ENCODE assay signal across 16 cellular contexts in genomic region chr15:78083687-78084358, GRCh38. TPM values are rescaled to one million over a fixed set of nuclear protein-coding genes. Genes with fewer than 3 reads are reported as not detected.
A peak's percentile ranks its signal among the peaks of the same experiment; 100 is the strongest.
DNase-seq lines count a peak whose midpoint lies in the region; ATAC-seq and TF ChIP-seq lines count a peak whose summit lies in the region.
"Had no signal": no experiment of that assay in that cellular context is flagged by ENCODE, and none has a peak within 500 bp of the region (broad histone marks: within the 10 kb centered on the region; RNA-seq: fewer than 3 reads in every experiment).

No MANE protein-coding gene starts in this region.

- no peak overlapping the region for H2BK5ac ChIP-seq in IMR-90 (ENCODE audit: low read depth, low read length, poor library complexity, severe bottlenecking)

- no peak overlapping the region for H3K4ac ChIP-seq in IMR-90 (ENCODE audit: low read depth, low read length)

- POLR2A ChIA-PET in IMR-90 (lab: Charles Lee; ENCODE audit: unreplicated experiment) = interaction anchor here (0.6 kb wide), 1 partner anchor 10 kb away, joined by 3 read pairs; no protein-coding TSS in a partner anchor

- no peak for TF ChIP-seq RAD21 in IMR-90 (IDR thresholded peaks at IDR 0.05; ENCODE audit: low read length)

- no peak overlapping the region for H3K4me2 ChIP-seq in IMR-90 (ENCODE audit: low read depth, low read length)

- TF ChIP-seq CTCF in GM12865 (IDR thresholded peaks at IDR 0.05; ENCODE audit: insufficient read depth, low read depth, low read length, missing control alignments) = no peak
- TF ChIP-seq CTCF in IMR-90 (conservative IDR thresholded peaks at IDR 0.05; ENCODE audit: low read depth, low read length) = no peak

- no peak overlapping the region for H3K27ac ChIP-seq in IMR-90 (ENCODE audit: insufficient read depth, low read length)
- H3K27ac ChIP-seq: RWPE1 had no signal

- H3K4me3 ChIP-seq in GM12865 (ENCODE audit: low read depth, low read length) (no peak overlapping the region), IMR-90 (ENCODE audit: insufficient read depth, low read depth, low read length) (no peak overlapping the region)

- no peak for TF ChIP-seq POLR2A in IMR-90 (IDR thresholded peaks at IDR 0.05; ENCODE audit: low read depth, low read length)

- dilution Hi-C loops in IMR-90 (cut with HindIII; ENCODE audit: low sequenced_read_pairs, unreplicated experiment) = no loop called here

- 67% methylated on average over 1 of the region's 5 CpGs; no CpG with 5 or more reads in 1 of the 2 experiments for WGBS in IMR-90 (ENCODE audit: extremely low coverage in 2 of 2, insufficient read length in 1 of 2), 2 experiments

- H3K4me1 ChIP-seq in IMR-90 (ENCODE audit: control insufficient read depth, insufficient read depth, low read length) = peaks cover 27% of the 10 kb centered on the region

- no peak overlapping the region for H3K14ac ChIP-seq in IMR-90 (replicated peaks; ENCODE audit: low read depth, low read length)

- no peaks in the 10 kb centered on the region; the same call in 1 of the 2 replicates for H4K20me1 ChIP-seq in IMR-90 (ENCODE audit: insufficient read depth, low read length)

- no peak overlapping the region; the same call in 1 of the 2 replicates for H4K91ac ChIP-seq in IMR-90 (ENCODE audit: insufficient read depth, low read depth, low read length)

- H3K27me3 ChIP-seq in IMR-90 (ENCODE audit: control insufficient read depth, insufficient read depth, low read length) = no peaks in the 10 kb centered on the region; the same call in 1 of the 2 replicates

- H3K23ac ChIP-seq in IMR-90 (ENCODE audit: low read depth, low read length) = no peak overlapping the region

- no peak overlapping the region for H2AFZ ChIP-seq in IMR-90 (replicated peaks; ENCODE audit: low read length, poor library complexity)

- peak overlapping the region; percentile 49 for H2AK5ac ChIP-seq in IMR-90 (ENCODE audit: low read depth, low read length)

- H4K8ac ChIP-seq in IMR-90 (ENCODE audit: low read depth in 2 of 2, low read length in 2 of 2) = no peak overlapping the region

- H2AK9ac ChIP-seq in IMR-90 (replicated peaks; ENCODE audit: low read depth, low read length, poor library complexity) = no peak overlapping the region

- no peaks in the 10 kb centered on the region for H3K9me3 ChIP-seq in IMR-90 (ENCODE audit: control insufficient read depth, insufficient read depth, low read length)

- peak overlapping the region; percentile 26 for H2BK120ac ChIP-seq in IMR-90 (ENCODE audit: low read depth, low read length)

- peaks cover 22% of the 10 kb centered on the region for H3K9me1 ChIP-seq in IMR-90 (ENCODE audit: insufficient read depth, low read length)

- CTCF ChIA-PET in IMR-90 (lab: Yijun Ruan, JAX) = interaction anchor here (0.6 to 0.8 kb wide), 2 partner anchors 11 to 116 kb away, joined by 3 to 4 read pairs; no protein-coding TSS in a partner anchor

- no peak overlapping the region; the same call in 1 of the 2 replicates for H3K18ac ChIP-seq in IMR-90 (ENCODE audit: low read depth, low read length)

- ATAC-seq in GM19324 (IDR thresholded peaks at IDR 0.05; ENCODE audit: low FRiP score, unreplicated experiment) (peak; percentile 83), IMR-90 (ENCODE audit: low read depth) (no peak), left lobe of liver (peak; percentile 29)

- H3K79me1 ChIP-seq in IMR-90 (ENCODE audit: low read depth in 1 of 2, low read length in 2 of 2) = no peaks in the 10 kb centered on the region

- H3K36me3 ChIP-seq in IMR-90 (ENCODE audit: control insufficient read depth, insufficient read depth, low read length) = no peaks in the 10 kb centered on the region

- DNase-seq in GM12865 (ENCODE audit: low read depth) = peak; percentile 57
- DNase-seq in IMR-90 = no peak
- no peak for DNase-seq in left lobe of liver (ENCODE audit: low spot score)
- DNase-seq in islet precursor cell = no peak
- no peak for DNase-seq in AG08396 (ENCODE audit: low spot score)
- no peak for DNase-seq in GDM1 (lab: John Stamatoyannopoulos, UW)
- no peak for DNase-seq in middle frontal gyrus (ENCODE audit: extremely low spot score, low spot score)
- DNase-seq: activated T-cell treated with anti-CD3 and anti-CD28 coated beads for 4 hours; NCI-H1092 treated with DMSO at 0.1 percent for 48 hours; stimulated activated CD4-positive, alpha-beta T cell treated with anti-CD3 and anti-CD28 coated beads, Interleukin-2, amount 100 ng/mL, for 48 hours had no signal

- H4K5ac ChIP-seq in IMR-90 (ENCODE audit: low read depth, low read length) = no peak overlapping the region

- intact Hi-C loops in IMR-90 (cut with micrococcal nuclease) = no loop called here

- H3K9ac ChIP-seq in IMR-90 (ENCODE audit: low read depth, low read length) = no peak overlapping the region

- BruUV-seq in IMR-90 (replicated peaks; lab: Mats Ljungman, UMichigan) = no TSS peak

- H2BK20ac ChIP-seq in IMR-90 (ENCODE audit: low read depth, low read length) = peak overlapping the region; percentile 5; the same call in 1 of the 2 replicates

- no peak overlapping the region for H3K56ac ChIP-seq in IMR-90 (ENCODE audit: extremely low read depth, insufficient read depth, low read length)

- no peak overlapping the region; the same call in 2 of the 3 replicates for H2BK15ac ChIP-seq in IMR-90 (ENCODE audit: low read depth, low read length)

- in situ Hi-C loops in IMR-90 (cut with MboI; ENCODE audit: low sequenced_read_pairs) = no loop called here

TF ChIP-seq in IMR-90, 13 proteins besides CTCF, POLR2A, EP300 and RAD21:
- TF ChIP-seq CEBPB (IDR thresholded peaks at IDR 0.05; ENCODE audit: low read depth, low read length) = no peak
- no peak for TF ChIP-seq RFX5 (IDR thresholded peaks at IDR 0.05; ENCODE audit: low read depth, low read length)
- no peak for TF ChIP-seq NFE2L2 (IDR thresholded peaks at IDR 0.05; ENCODE audit: low read depth, low read length)
- no peak for TF ChIP-seq RCOR1 (IDR thresholded peaks at IDR 0.05; ENCODE audit: insufficient replicate concordance, low read length)
- no peak for TF ChIP-seq MAZ (IDR thresholded peaks at IDR 0.05; ENCODE audit: borderline replicate concordance, low read depth, low read length)
- no peak for TF ChIP-seq CHD1 (IDR thresholded peaks at IDR 0.05; ENCODE audit: low read depth, low read length)
- no peak for TF ChIP-seq USF2 (IDR thresholded peaks at IDR 0.05; ENCODE audit: low read depth, low read length)
- TF ChIP-seq MAFK (IDR thresholded peaks at IDR 0.05; ENCODE audit: low read depth, low read length) = no peak
TF ChIP-seq in IMR-90: peak in this region for 0.

RNA-seq across cellular contexts. Expression of gene TBC1D2B, which starts 6.3 kb away (rescaled TPM):
- 17.7 and 17.8 TPM in 2 replicates for total RNA-seq in IMR-90 (2012; rRNA removed)
- 22.8 and 28.3 TPM in 2 replicates for polyA plus RNA-seq in IMR-90 (2012; rRNA removed)
- polyA plus RNA-seq in IMR-90 (2012; cell fraction: cytosol; rRNA removed) = 13.0 and 22.1 TPM in 2 replicates
- 84.5 and 160 TPM in 2 replicates for polyA plus RNA-seq in IMR-90 (2012; cell fraction: nucleus; rRNA removed; ENCODE audit: low replicate concordance)
- total RNA-seq in left lobe of liver = 50.4 TPM

RNA-seq across cellular contexts. Expression of gene SH2D7, which starts 8.5 kb away (rescaled TPM):
- not detected in 2 replicates for total RNA-seq in IMR-90 (2012; rRNA removed)
- polyA plus RNA-seq in IMR-90 (2012; rRNA removed) = not detected in 2 replicates
- not detected in 2 replicates for polyA plus RNA-seq in IMR-90 (2012; cell fraction: cytosol; rRNA removed)
- polyA plus RNA-seq in IMR-90 (2012; cell fraction: nucleus; rRNA removed; ENCODE audit: low replicate concordance) = not detected in 2 replicates
- not detected for total RNA-seq in left lobe of liver
- total RNA-seq: HT1080, NCI-H460, renal cortical epithelial cell had no signal
- polyA plus RNA-seq: BJ had no signal

RNA-seq across cellular contexts. Expression of gene CIB2, which starts 47.4 kb away (rescaled TPM):
- 2.2 and 2.5 TPM in 2 replicates for total RNA-seq in IMR-90 (2012; rRNA removed)
- 2.4 and 2.8 TPM in 2 replicates for polyA plus RNA-seq in IMR-90 (2012; rRNA removed)
- polyA plus RNA-seq in IMR-90 (2012; cell fraction: cytosol; rRNA removed) = 2.5 and 3.1 TPM in 2 replicates
- 0.83 and 2.3 TPM in 2 replicates for polyA plus RNA-seq in IMR-90 (2012; cell fraction: nucleus; rRNA removed; ENCODE audit: low replicate concordance)
- total RNA-seq in left lobe of liver = 0.20 TPM
